ENCODE assay signal across 20 cellular contexts in the genomic region with DNA sequence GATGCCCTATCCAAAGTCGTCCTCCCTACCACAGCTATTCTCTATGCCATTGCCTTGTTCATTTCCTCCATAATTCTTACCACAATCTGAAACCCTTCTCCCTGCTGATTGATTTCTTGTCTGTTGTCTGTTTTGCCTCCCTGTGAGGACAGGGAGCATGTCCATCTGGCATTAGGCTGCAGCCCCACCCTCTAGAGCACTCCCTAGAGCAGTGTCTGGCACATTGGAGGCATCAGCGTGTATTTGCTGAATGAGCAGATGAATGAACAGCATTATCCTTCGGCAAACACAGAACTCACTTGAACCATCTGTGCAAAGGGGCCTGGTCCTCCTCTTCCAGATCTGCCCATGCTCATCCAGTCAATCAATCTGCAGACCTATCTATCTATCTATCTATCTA. TPM values are rescaled to one million over a fixed set of nuclear protein-coding genes. Genes with fewer than 3 reads are reported as not detected.
DNase-seq lines count a peak whose midpoint lies in the region; ATAC-seq and TF ChIP-seq lines count a peak whose summit lies in the region.
"Had no signal": no experiment of that assay in that cellular context is flagged by ENCODE, and none has a peak within 500 bp of the region (broad histone marks: within the 10 kb centered on the region; RNA-seq: fewer than 3 reads in every experiment).

No MANE protein-coding gene starts in this region.

- DNase-seq in DMS 273 treated with DMSO at 0.1 percent for 48 hours (lab: John Stamatoyannopoulos, UW) (peak; percentile 53), NCI-H146 treated with DMSO at 0.1 percent for 48 hours (lab: John Stamatoyannopoulos, UW; ENCODE audit: unreplicated experiment) (peak; percentile 4), NCI-H524 (lab: John Stamatoyannopoulos, UW) (peak; percentile 68 to 79), lower lobe of right lung (no peak), natural killer cell (no peak)
- DNase-seq in effector CD4-positive, alpha-beta T cell = no peak
- DNase-seq: ACHN; CD4-positive, alpha-beta memory T cell; H9; NCI-H1105; NCI-H2029; NCI-H226; PC-9; T-cell had no signal

- intact Hi-C loops in lower lobe of right lung (cut with DNase I) (no loop called here), natural killer cell (cut with micrococcal nuclease) (no loop called here)

- peaks cover 12 to 21% of the 10 kb centered on the region in 2 donors for H3K27me3 Mint-ChIP-seq in natural killer cell (ENCODE audit: low read depth in 2 of 2)
- H3K27me3 Mint-ChIP-seq: CD4-positive, alpha-beta memory T cell had no signal

- H3K4me1 Mint-ChIP-seq in natural killer cell = peaks cover 5 to 6% of the 10 kb centered on the region in 2 donors
- H3K4me1 Mint-ChIP-seq: B cell had no signal

- H3K4me3 ChIP-seq in lower lobe of right lung = no peak overlapping the region
- H3K4me3 ChIP-seq: PC-9, SK-N-MC had no signal

- H3K4me1 ChIP-seq in lower lobe of right lung = peaks cover 9% of the 10 kb centered on the region

- H3K36me3 Mint-ChIP-seq in natural killer cell = no peaks in the 10 kb centered on the region
- H3K36me3 Mint-ChIP-seq: CD4-positive, alpha-beta memory T cell; T-cell had no signal

- H3K27ac Mint-ChIP-seq in natural killer cell = no peak overlapping the region
- H3K27ac Mint-ChIP-seq: B cell, H9, T-cell had no signal

- no peaks in the 10 kb centered on the region for H3K36me3 ChIP-seq in lower lobe of right lung

- no peak for TF ChIP-seq CTCF in lower lobe of right lung (IDR thresholded peaks at IDR 0.05)
- TF ChIP-seq CTCF in natural killer cell (IDR thresholded peaks at IDR 0.05) = no peak

- H3K27me3 ChIP-seq in lower lobe of right lung (ENCODE audit: low read depth) = no peaks in the 10 kb centered on the region

- no peaks in the 10 kb centered on the region for H3K9me3 Mint-ChIP-seq in natural killer cell
- H3K9me3 Mint-ChIP-seq: CD4-positive, alpha-beta memory T cell; H9; T-cell had no signal

- no peak overlapping the region for H3K4me3 Mint-ChIP-seq in natural killer cell
- H3K4me3 Mint-ChIP-seq: B cell, H9, T-cell had no signal

- peak overlapping the region; percentile 31 for H3K27ac ChIP-seq in lower lobe of right lung
- H3K27ac ChIP-seq: KMS-11, PC-9, SK-N-MC had no signal

- no peaks in the 10 kb centered on the region for H3K9me3 ChIP-seq in lower lobe of right lung

- ATAC-seq in lower lobe of right lung (no peak), HG03520 (IDR thresholded peaks at IDR 0.05; ENCODE audit: unreplicated experiment) (no peak), HG02642 (IDR thresholded peaks at IDR 0.05; ENCODE audit: poor library complexity, unreplicated experiment) (no peak), natural killer cell (no peak)
- ATAC-seq: HepG2, T-cell had no signal

RNA-seq across cellular contexts. Expression of gene DMBT1, which starts 5.1 kb away (rescaled TPM):
- total RNA-seq in lower lobe of right lung = 43.1 TPM
- total RNA-seq in natural killer cell = not detected
- total RNA-seq: B cell; CD4-positive, alpha-beta memory T cell; HepG2 had no signal

Comparison
In these comparisons a context has a peak if more than half of its experiments do, and no peak if none do; other contexts are left out.
1. DNase-seq: peak in DMS 273 treated with DMSO at 0.1 percent for 48 hours (single experiment), NCI-H146 treated with DMSO at 0.1 percent for 48 hours (single experiment) and NCI-H524 (2 of 2); none in lower lobe of right lung (single experiment), effector CD4-positive, alpha-beta T cell (single experiment) and natural killer cell (single experiment).
2. RNA of gene DMBT1, which starts 5.1 kb away (total RNA-seq): 43.1 TPM in lower lobe of right lung (single experiment); not detected in natural killer cell; every median in the first group is over 10 times any median in the second.